12 cellular contexts compared by ENCODE assay signal in genomic region chr17:18492712-18493476, GRCh38. TPM values are rescaled to one million over a fixed set of nuclear protein-coding genes. Genes with fewer than 3 reads are reported as not detected.
A peak's percentile ranks its signal among the peaks of the same experiment; 100 is the strongest.
DNase-seq lines count a peak whose midpoint lies in the region; ATAC-seq, FAIRE-seq and TF ChIP-seq lines count a peak whose summit lies in the region.
"Not testable (repeated sequence)": the region's sequence is repeated elsewhere in the genome, so short reads cannot be mapped to it uniquely, and the experiment has no call there.
"Had no signal": no experiment of that assay in that cellular context is flagged by ENCODE, and none has a peak within 500 bp of the region (broad histone marks: within the 10 kb centered on the region; RNA-seq: fewer than 3 reads in every experiment).

No MANE protein-coding gene starts in this region.

- TF ChIP-seq CTCF in WTC11 (IDR thresholded peaks at IDR 0.05) = not testable (repeated sequence)

- ATAC-seq in GM21723 (IDR thresholded peaks at IDR 0.05; ENCODE audit: unreplicated experiment) (peak; percentile 77), WTC11 (peak; percentile 11; the same call in 1 of the 2 replicates), esophagus mucosa (peak; percentile 57)

- H3K4me1 Mint-ChIP-seq in WTC11 = not testable (repeated sequence)

- POLR2A ChIA-PET in WTC11 (lab: Charles Lee) = not testable (repeated sequence)

- H3K9me3 Mint-ChIP-seq in WTC11 = not testable (repeated sequence)

- not testable (repeated sequence) for H3K27ac Mint-ChIP-seq in WTC11

- H3K36me3 Mint-ChIP-seq in WTC11 = not testable (repeated sequence)

- not testable (repeated sequence) for H3K4me3 Mint-ChIP-seq in WTC11

- FAIRE-seq in GM12892 (lab: Jason Lieb, UNC) = peak; percentile 86

- DNase-seq in GM12892 (ENCODE audit: insufficient read length); WTC11 (ENCODE audit: low spot score): not testable (repeated sequence)
- DNase-seq in HT-29 (ENCODE audit: low spot score) = peak; percentile 6
- DNase-seq in activated effector memory CD4-positive, alpha-beta T cell treated with anti-CD3 and anti-CD28 coated beads, Interleukin-2, amount 50 U/mL, for 16 hours = peak; percentile 66
- peak; percentile 10 for DNase-seq in stimulated activated CD4-positive, alpha-beta T cell treated with anti-CD3 and anti-CD28 coated beads, Interleukin-12 subunit alpha, Interleukin-12 subunit beta, amount 100 ng/mL, for 4 hours

- TF ChIP-seq POLR2A in GM12892 (IDR thresholded peaks at IDR 0.05; ENCODE audit: low read depth, low read length) = not testable (repeated sequence)

- not testable (repeated sequence) for H3K27me3 Mint-ChIP-seq in WTC11 (ENCODE audit: low read depth)

- CTCF ChIA-PET in WTC11 (lab: Charles Lee) = not testable (repeated sequence)

RNA-seq across cellular contexts. Expression of gene LGALS9C, which starts 16.3 kb away (rescaled TPM):
- 3.1 TPM for polyA plus RNA-seq in GM12892 (2012; ENCODE audit: missing spikeins)
- total RNA-seq in HT-29 (2014; rRNA removed; shearing (Covaris generic)) = 0.10 TPM in 1 of 2 replicates, not detected in the other
- total RNA-seq in WTC11 (2021) (not detected in 3 replicates), esophagus mucosa (15.7 TPM)
- total RNA-seq: chondrocyte, H7, LHCN-M2, mesenteric fat pad, SJSA1 had no signal

Comparison
In these comparisons a context has a peak if more than half of its experiments do, and no peak if none do; other contexts are left out.
1. ATAC-seq: peak in every context shown above with its lines; median percentile 77 in GM21723; 57 in esophagus mucosa; 11 in WTC11.
2. RNA of gene LGALS9C, which starts 16.3 kb away (total RNA-seq): 15.7 TPM in esophagus mucosa (single experiment); not detected in WTC11 and 0.10 TPM in HT-29; every median in the first group is over 10 times any median in the second.